ENCODE assay signal across 15 cellular contexts in the genomic region with DNA sequence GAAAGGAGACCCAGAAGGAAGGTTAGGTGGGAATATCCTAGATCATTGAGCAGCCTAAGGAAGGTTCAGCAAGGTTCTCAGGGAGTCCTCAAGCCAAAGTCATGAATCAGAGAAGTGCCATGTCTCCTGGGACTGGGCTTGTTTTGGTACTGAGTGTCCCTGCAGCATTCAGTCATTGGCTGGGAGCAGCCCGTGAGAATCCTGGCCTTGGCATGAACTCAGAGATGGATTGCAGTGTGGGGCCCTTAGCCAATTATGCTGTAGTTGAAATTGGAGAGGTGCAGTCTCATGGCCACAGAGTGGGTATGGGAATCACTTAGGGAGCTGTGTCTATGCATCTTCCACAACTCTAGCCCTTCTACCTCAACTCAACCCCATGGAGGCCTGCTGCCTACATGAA. TPM values are rescaled to one million over a fixed set of nuclear protein-coding genes. Genes with fewer than 3 reads are reported as not detected.
A peak's percentile ranks its signal among the peaks of the same experiment; 100 is the strongest.
DNase-seq lines count a peak whose midpoint lies in the region; ATAC-seq and TF ChIP-seq lines count a peak whose summit lies in the region.
"Had no signal": no experiment of that assay in that cellular context is flagged by ENCODE, and none has a peak within 500 bp of the region (broad histone marks: within the 10 kb centered on the region; RNA-seq: fewer than 3 reads in every experiment).

No MANE protein-coding gene starts in this region.

- in situ Hi-C loops in brain microvascular endothelial cell (cut with HindIII; ENCODE audit: low pct_ligation_motif_present, low sequenced_read_pairs) = no loop called here

- no peak for ATAC-seq in GM21737 (IDR thresholded peaks at IDR 0.05; ENCODE audit: unreplicated experiment)
- ATAC-seq: activated CD4-positive, CD25-positive, alpha-beta regulatory T cell treated with anti-CD3 and anti-CD28 coated beads, Interleukin-2, amount 50 U/mL, for 24 hours; PC-3 had no signal

- no peak overlapping the region for H3K27ac ChIP-seq in brain microvascular endothelial cell
- H3K27ac ChIP-seq: neural progenitor cell, spleen had no signal

- no peak for TF ChIP-seq CTCF in brain microvascular endothelial cell (IDR thresholded peaks at IDR 0.05; ENCODE audit: low read depth, low read length, missing control alignments)

- H3K27me3 Mint-ChIP-seq in activated naive CD8-positive, alpha-beta T cell treated with anti-CD3 and anti-CD28 coated beads for 36 hours = peaks cover 7% of the 10 kb centered on the region

- H3K36me3 ChIP-seq in brain microvascular endothelial cell (replicated peaks) = no peaks in the 10 kb centered on the region
- H3K36me3 ChIP-seq: neural progenitor cell, spleen had no signal

- no peaks in the 10 kb centered on the region for H3K4me1 Mint-ChIP-seq in activated naive CD8-positive, alpha-beta T cell treated with anti-CD3 and anti-CD28 coated beads for 36 hours

- DNase-seq in A172 (ENCODE audit: low spot score) (peak; percentile 4), M059J (ENCODE audit: low read depth) (peak; percentile 62), brain microvascular endothelial cell (peak; percentile 71), left kidney (ENCODE audit: low read depth, low spot score) (peak; percentile 44)
- no peak for DNase-seq in activated naive CD8-positive, alpha-beta T cell treated with anti-CD3 and anti-CD28 coated beads for 36 hours
- no peak for DNase-seq in activated CD8-positive, alpha-beta memory T cell treated with anti-CD3 and anti-CD28 coated beads, Interleukin-2, amount 50 U/mL, for 4 hours
- DNase-seq in activated CD4-positive, alpha-beta T cell treated with anti-CD3 and anti-CD28 coated beads, Interleukin-2, amount 50 U/mL, for 4 hours = no peak
- DNase-seq: erythroblast, HCEC 1CT, NCI-H2081 treated with DMSO at 0.1 percent for 48 hours, PC-3, spleen had no signal

- no peaks in the 10 kb centered on the region for H3K9me3 Mint-ChIP-seq in activated naive CD8-positive, alpha-beta T cell treated with anti-CD3 and anti-CD28 coated beads for 36 hours
- H3K9me3 Mint-ChIP-seq: neural progenitor cell had no signal

- H3K4me3 ChIP-seq in brain microvascular endothelial cell (ENCODE audit: low read depth, low read length) = no peak overlapping the region
- H3K4me3 ChIP-seq: neural progenitor cell, spleen had no signal

- H3K27me3 ChIP-seq in brain microvascular endothelial cell (replicated peaks) = no peaks in the 10 kb centered on the region
- H3K27me3 ChIP-seq: neural progenitor cell, spleen had no signal

- H3K4me3 Mint-ChIP-seq in activated naive CD8-positive, alpha-beta T cell treated with anti-CD3 and anti-CD28 coated beads for 36 hours = no peak overlapping the region
- H3K4me3 Mint-ChIP-seq: neural progenitor cell had no signal

- H3K27ac Mint-ChIP-seq in activated naive CD8-positive, alpha-beta T cell treated with anti-CD3 and anti-CD28 coated beads for 36 hours = no peak overlapping the region

- H3K36me3 Mint-ChIP-seq in activated naive CD8-positive, alpha-beta T cell treated with anti-CD3 and anti-CD28 coated beads for 36 hours = no peaks in the 10 kb centered on the region
- H3K36me3 Mint-ChIP-seq: neural progenitor cell had no signal

RNA-seq across cellular contexts. Expression of gene PPM1L, which starts 17.0 kb away (rescaled TPM):
- 0.41 and 1.4 TPM in 2 replicates for total RNA-seq in A172 (2014; rRNA removed; shearing (Covaris generic))
- total RNA-seq in M059J (2014; rRNA removed; shearing (Covaris generic)) = 0.84 and 3.7 TPM in 2 replicates
- total RNA-seq in activated naive CD8-positive, alpha-beta T cell treated with anti-CD3 and anti-CD28 coated beads for 36 hours = 1 to 10 TPM; 2.0 TPM

Comparison
In these comparisons a context has a peak if more than half of its experiments do, and no peak if none do; other contexts are left out.
1. DNase-seq: peak in A172 (single experiment), M059J (single experiment), brain microvascular endothelial cell (single experiment) and left kidney (single experiment); none in activated naive CD8-positive, alpha-beta T cell treated with anti-CD3 and anti-CD28 coated beads for 36 hours (single experiment), activated CD8-positive, alpha-beta memory T cell treated with anti-CD3 and anti-CD28 coated beads, Interleukin-2, amount 50 U/mL, for 4 hours (single experiment) and activated CD4-positive, alpha-beta T cell treated with anti-CD3 and anti-CD28 coated beads, Interleukin-2, amount 50 U/mL, for 4 hours (0 of 2).